ENCODE assay signal across 8 cellular contexts in genomic region chr1:55337801-55338447, GRCh38.
A peak's percentile ranks its signal among the peaks of the same experiment; 100 is the strongest.
DNase-seq lines count a peak whose midpoint lies in the region; ATAC-seq and TF ChIP-seq lines count a peak whose summit lies in the region.

No MANE protein-coding gene starts in this region.

- no peak overlapping the region for H3K27ac Mint-ChIP-seq in natural killer cell treated with Interleukin-12 subunit alpha and Interleukin-12 subunit beta and Interleukin-15 and Interleukin-18, amount 100 ng/mL, for 72 hours

- no peak overlapping the region for H3K4me3 Mint-ChIP-seq in natural killer cell treated with Interleukin-12 subunit alpha and Interleukin-12 subunit beta and Interleukin-15 and Interleukin-18, amount 100 ng/mL, for 72 hours

- peak; percentile 67 for ATAC-seq in HG03175 (IDR thresholded peaks at IDR 0.05; ENCODE audit: unreplicated experiment)
- ATAC-seq in natural killer cell treated with Interleukin-12 subunit alpha and Interleukin-12 subunit beta and Interleukin-15 and Interleukin-18, amount 100 ng/mL, for 72 hours: peak; percentile 14 to 43

- no peak overlapping the region for H3K4me3 ChIP-seq in lower leg skin (ENCODE audit: low read depth, poor library complexity, severe bottlenecking)

- H3K9me3 Mint-ChIP-seq in natural killer cell treated with Interleukin-12 subunit alpha and Interleukin-12 subunit beta and Interleukin-15 and Interleukin-18, amount 100 ng/mL, for 72 hours: peaks cover 4% of the 10 kb centered on the region

- peaks cover 6 to 11% of the 10 kb centered on the region in 2 donors for H3K4me1 Mint-ChIP-seq in natural killer cell treated with Interleukin-12 subunit alpha and Interleukin-12 subunit beta and Interleukin-15 and Interleukin-18, amount 100 ng/mL, for 72 hours (ENCODE audit: low read depth in 2 of 2)

- H3K36me3 Mint-ChIP-seq in natural killer cell treated with Interleukin-12 subunit alpha and Interleukin-12 subunit beta and Interleukin-15 and Interleukin-18, amount 100 ng/mL, for 72 hours: peaks cover 11% of the 10 kb centered on the region

- 56 to 70% methylated on average over 5 of the region's 5 CpGs for WGBS in lower leg skin, 2 donors

- intact Hi-C loops in lower leg skin (cut with DNase I; ENCODE audit: low total_unique reads): no loop called here

- no peak for DNase-seq in AG09319 (ENCODE audit: extremely low read depth, low read depth)
- peak; percentile 63 for DNase-seq in NOMO-1 treated with DMSO at 0.1 percent for 48 hours (lab: John Stamatoyannopoulos, UW; ENCODE audit: unreplicated experiment)
- peak; percentile 42 for DNase-seq in cerebellar cortex (ENCODE audit: low spot score)
- no peak for DNase-seq in natural killer cell treated with Interleukin-12 subunit alpha and Interleukin-12 subunit beta and Interleukin-15 and Interleukin-18, amount 100 ng/mL, for 72 hours (ENCODE audit: low spot score)
- no peak for DNase-seq in stimulated activated CD4-positive, alpha-beta T cell treated with anti-CD3 and anti-CD28 coated beads, Interleukin-4, amount 100 ng/mL, for 1 hour
- DNase-seq in lower leg skin (ENCODE audit: low spot score in 2 of 2): no peak

- TF ChIP-seq POLR2A in lower leg skin (IDR thresholded peaks at IDR 0.05): no peak

- TF ChIP-seq CTCF in AG09319 (IDR thresholded peaks at IDR 0.05; ENCODE audit: low read depth, low read length): peak; percentile 39
- TF ChIP-seq CTCF in GM12872 (IDR thresholded peaks at IDR 0.05; ENCODE audit: insufficient read depth, low read depth, low read length): peak; percentile 61
- TF ChIP-seq CTCF in lower leg skin (IDR thresholded peaks at IDR 0.05): no peak

- H3K27me3 Mint-ChIP-seq in natural killer cell treated with Interleukin-12 subunit alpha and Interleukin-12 subunit beta and Interleukin-15 and Interleukin-18, amount 100 ng/mL, for 72 hours: peaks cover 12 to 14% of the 10 kb centered on the region in 2 donors

Comparison
In these comparisons a context has a peak if more than half of its experiments do, and no peak if none do; other contexts are left out.
1. DNase-seq: peak in NOMO-1 treated with DMSO at 0.1 percent for 48 hours (single experiment) and cerebellar cortex (single experiment); none in AG09319 (single experiment), natural killer cell treated with Interleukin-12 subunit alpha and Interleukin-12 subunit beta and Interleukin-15 and Interleukin-18, amount 100 ng/mL, for 72 hours (single experiment), stimulated activated CD4-positive, alpha-beta T cell treated with anti-CD3 and anti-CD28 coated beads, Interleukin-4, amount 100 ng/mL, for 1 hour (single experiment) and lower leg skin (0 of 2).
2. CTCF ChIP-seq: peak in AG09319 (single experiment) and GM12872 (single experiment); none in lower leg skin (0 of 3).